8 cellular contexts compared by ENCODE assay signal in the genomic region with DNA sequence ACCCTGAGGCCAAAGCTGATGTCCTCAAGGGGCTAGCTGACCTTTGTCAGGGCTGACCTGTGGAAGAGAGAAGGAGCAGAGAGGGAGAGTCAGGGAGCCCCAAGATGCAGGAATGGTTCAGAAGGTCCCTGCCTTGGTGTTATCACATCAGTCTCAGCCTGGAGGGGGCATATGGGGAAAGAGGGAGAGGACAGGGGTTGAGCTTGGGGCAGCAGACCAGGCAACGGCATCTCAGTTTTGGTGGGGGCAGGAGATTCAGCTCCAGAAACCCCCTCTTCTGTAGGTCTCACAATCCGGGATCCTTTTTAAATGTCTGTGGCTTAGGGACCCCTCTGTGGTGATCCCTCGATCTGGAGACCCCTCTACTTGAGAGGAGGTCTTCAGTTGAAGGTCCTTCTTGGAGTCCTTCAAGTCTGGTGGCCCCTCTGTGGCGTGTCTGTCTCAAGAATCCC. TPM values are rescaled to one million over a fixed set of nuclear protein-coding genes. Genes with fewer than 3 reads are reported as not detected.
DNase-seq lines count a peak whose midpoint lies in the region; ATAC-seq and TF ChIP-seq lines count a peak whose summit lies in the region.

No MANE protein-coding gene starts in this region.

- CTCF ChIA-PET in HEK293 (lab: Yijun Ruan, JAX) = interaction anchor here (0.6 to 7.4 kb wide), 22 partner anchors 12 to 550 kb away, joined by 3 to 54 read pairs (median 6); partner anchors contain the start of genes S100A14 and S100A16

- POLR2A ChIA-PET in HEK293 (lab: Yijun Ruan, JAX) = interaction anchor here (0.9 to 2.9 kb wide), 18 partner anchors 8 to 364 kb away, joined by 3 to 24 read pairs (median 10); partner anchors contain the start of genes RPS27, S100A14, S100A16 and S100A2

- 0 out of 2 replicates have a peak, but pooled peaks cover 3% of the 10 kb centered on the region for H3K4me1 ChIP-seq in HEK293 (ENCODE audit: control insufficient read depth, insufficient read depth, low read length)
- H3K4me1 ChIP-seq in left lung = peaks cover 0 to 55% of the 10 kb centered on the region in 2 donors

- peak in 1 of 2 donors; percentile 8 for DNase-seq in left lung
- DNase-seq in stimulated activated naive B cell treated with anti-CD40 and anti-IgM and Interleukin-4, amounts not matched to agents 10 μg/mL and 1 μg/mL and 100 μg/mL, for 72 hours = no peak
- DNase-seq in C1 segment of cervical spinal cord (lab: John Stamatoyannopoulos, UW) = no peak
- DNase-seq in NCI-H2171 (lab: John Stamatoyannopoulos, UW) = no peak
- DNase-seq in ACHN = no peak

- ATAC-seq in left lung = no peak
- no peak for ATAC-seq in stimulated activated naive B cell treated with anti-CD40 and anti-IgM and Interleukin-4, amounts not matched to agents 10 μg/mL and 1 μg/mL and 100 μg/mL, for 72 hours (replicated peaks)
- no peak for ATAC-seq in HG03108 (IDR thresholded peaks at IDR 0.05; ENCODE audit: unreplicated experiment)

- H3K27me3 ChIP-seq in left lung = peaks cover 0 to 4% of the 10 kb centered on the region in 2 donors

- H3K36me3 Mint-ChIP-seq in brain = no peaks in the 10 kb centered on the region
- H3K36me3 Mint-ChIP-seq in stimulated activated naive B cell treated with anti-CD40 and anti-IgM and Interleukin-4, amounts not matched to agents 10 μg/mL and 1 μg/mL and 100 μg/mL, for 72 hours = no peaks in the 10 kb centered on the region

- peak overlapping the region in 4 of 5 experiments; percentile 45 to 88 (median 84) for H3K4me3 Mint-ChIP-seq in brain
- peak overlapping the region in 1 of 2 donors; percentile 66 for H3K4me3 Mint-ChIP-seq in stimulated activated naive B cell treated with anti-CD40 and anti-IgM and Interleukin-4, amounts not matched to agents 10 μg/mL and 1 μg/mL and 100 μg/mL, for 72 hours

- H3K27ac ChIP-seq in HEK293 (ENCODE audit: extremely low read depth, low read depth, low read length) (peak overlapping the region; percentile 61; the same call in 1 of the 2 replicates), left lung (peak overlapping the region; percentile 85)

- TF ChIP-seq CTCF in HEK293 (tag by site-specific recombination; IDR thresholded peaks at IDR 0.05) (no peak), brain (conservative IDR thresholded peaks at IDR 0.05) (no peak), left lung (IDR thresholded peaks at IDR 0.05) (no peak)

- no peaks in the 10 kb centered on the region for H3K27me3 Mint-ChIP-seq in brain
- H3K27me3 Mint-ChIP-seq in stimulated activated naive B cell treated with anti-CD40 and anti-IgM and Interleukin-4, amounts not matched to agents 10 μg/mL and 1 μg/mL and 100 μg/mL, for 72 hours = peaks cover 0 to 4% of the 10 kb centered on the region in 2 donors

- H3K9me3 ChIP-seq in HEK293 (ENCODE audit: control insufficient read depth, insufficient read depth, low read depth, low read length) (no peaks in the 10 kb centered on the region), left lung (no peaks in the 10 kb centered on the region)

- peaks cover 0 to 31% of the 10 kb centered on the region in 2 experiments; a peak in 2 of 3 replicates for H3K36me3 ChIP-seq in HEK293 (ENCODE audit: control insufficient read depth in 2 of 2, insufficient read depth in 1 of 2, low read length in 2 of 2)
- H3K36me3 ChIP-seq in left lung = no peaks in the 10 kb centered on the region

- in situ Hi-C loops in ACHN (cut with HindIII; ENCODE audit: low pct_ligation_motif_present, low pct_unique_long_range_greater_than_20kb, low sequenced_read_pairs) = no loop called here

- peak overlapping the region in 3 of 5 experiments; percentile 90 to 97 (median 95) for H3K27ac Mint-ChIP-seq in brain
- H3K27ac Mint-ChIP-seq in stimulated activated naive B cell treated with anti-CD40 and anti-IgM and Interleukin-4, amounts not matched to agents 10 μg/mL and 1 μg/mL and 100 μg/mL, for 72 hours = peak overlapping the region; percentile 70

- H3K4me3 ChIP-seq in HEK293 (ENCODE audit: low read depth, low read length) (peak overlapping the region; percentile 55), left lung (peak overlapping the region; percentile 39 to 43)

- H3K9me3 Mint-ChIP-seq in brain = no peaks in the 10 kb centered on the region
- no peaks in the 10 kb centered on the region for H3K9me3 Mint-ChIP-seq in stimulated activated naive B cell treated with anti-CD40 and anti-IgM and Interleukin-4, amounts not matched to agents 10 μg/mL and 1 μg/mL and 100 μg/mL, for 72 hours

- intact Hi-C loops in left lung (cut with DNase I) = no loop called here

- H3K4me1 Mint-ChIP-seq in brain = peaks cover 42% of the 10 kb centered on the region
- peaks cover 20 to 43% of the 10 kb centered on the region in 2 donors for H3K4me1 Mint-ChIP-seq in stimulated activated naive B cell treated with anti-CD40 and anti-IgM and Interleukin-4, amounts not matched to agents 10 μg/mL and 1 μg/mL and 100 μg/mL, for 72 hours

TF ChIP-seq in HEK293, 187 proteins besides CTCF, POLR2A, EP300 and RAD21:
- TF ChIP-seq, protein P1, sequence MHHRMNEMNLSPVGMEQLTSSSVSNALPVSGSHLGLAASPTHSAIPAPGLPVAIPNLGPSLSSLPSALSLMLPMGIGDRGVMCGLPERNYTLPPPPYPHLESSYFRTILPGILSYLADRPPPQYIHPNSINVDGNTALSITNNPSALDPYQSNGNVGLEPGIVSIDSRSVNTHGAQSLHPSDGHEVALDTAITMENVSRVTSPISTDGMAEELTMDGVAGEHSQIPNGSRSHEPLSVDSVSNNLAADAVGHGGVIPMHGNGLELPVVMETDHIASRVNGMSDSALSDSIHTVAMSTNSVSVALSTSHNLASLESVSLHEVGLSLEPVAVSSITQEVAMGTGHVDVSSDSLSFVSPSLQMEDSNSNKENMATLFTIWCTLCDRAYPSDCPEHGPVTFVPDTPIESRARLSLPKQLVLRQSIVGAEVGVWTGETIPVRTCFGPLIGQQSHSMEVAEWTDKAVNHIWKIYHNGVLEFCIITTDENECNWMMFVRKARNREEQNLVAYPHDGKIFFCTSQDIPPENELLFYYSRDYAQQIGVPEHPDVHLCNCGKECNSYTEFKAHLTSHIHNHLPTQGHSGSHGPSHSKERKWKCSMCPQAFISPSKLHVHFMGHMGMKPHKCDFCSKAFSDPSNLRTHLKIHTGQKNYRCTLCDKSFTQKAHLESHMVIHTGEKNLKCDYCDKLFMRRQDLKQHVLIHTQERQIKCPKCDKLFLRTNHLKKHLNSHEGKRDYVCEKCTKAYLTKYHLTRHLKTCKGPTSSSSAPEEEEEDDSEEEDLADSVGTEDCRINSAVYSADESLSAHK (tag by site-specific recombination; IDR thresholded peaks at IDR 0.05) = no peak
- TF ChIP-seq ZFP3 (tag by site-specific recombination; IDR thresholded peaks at IDR 0.05; ENCODE audit: low read depth) (no peak), ZNF169 (tag by site-specific recombination; IDR thresholded peaks at IDR 0.05) (no peak)
- TF ChIP-seq, protein P2, sequence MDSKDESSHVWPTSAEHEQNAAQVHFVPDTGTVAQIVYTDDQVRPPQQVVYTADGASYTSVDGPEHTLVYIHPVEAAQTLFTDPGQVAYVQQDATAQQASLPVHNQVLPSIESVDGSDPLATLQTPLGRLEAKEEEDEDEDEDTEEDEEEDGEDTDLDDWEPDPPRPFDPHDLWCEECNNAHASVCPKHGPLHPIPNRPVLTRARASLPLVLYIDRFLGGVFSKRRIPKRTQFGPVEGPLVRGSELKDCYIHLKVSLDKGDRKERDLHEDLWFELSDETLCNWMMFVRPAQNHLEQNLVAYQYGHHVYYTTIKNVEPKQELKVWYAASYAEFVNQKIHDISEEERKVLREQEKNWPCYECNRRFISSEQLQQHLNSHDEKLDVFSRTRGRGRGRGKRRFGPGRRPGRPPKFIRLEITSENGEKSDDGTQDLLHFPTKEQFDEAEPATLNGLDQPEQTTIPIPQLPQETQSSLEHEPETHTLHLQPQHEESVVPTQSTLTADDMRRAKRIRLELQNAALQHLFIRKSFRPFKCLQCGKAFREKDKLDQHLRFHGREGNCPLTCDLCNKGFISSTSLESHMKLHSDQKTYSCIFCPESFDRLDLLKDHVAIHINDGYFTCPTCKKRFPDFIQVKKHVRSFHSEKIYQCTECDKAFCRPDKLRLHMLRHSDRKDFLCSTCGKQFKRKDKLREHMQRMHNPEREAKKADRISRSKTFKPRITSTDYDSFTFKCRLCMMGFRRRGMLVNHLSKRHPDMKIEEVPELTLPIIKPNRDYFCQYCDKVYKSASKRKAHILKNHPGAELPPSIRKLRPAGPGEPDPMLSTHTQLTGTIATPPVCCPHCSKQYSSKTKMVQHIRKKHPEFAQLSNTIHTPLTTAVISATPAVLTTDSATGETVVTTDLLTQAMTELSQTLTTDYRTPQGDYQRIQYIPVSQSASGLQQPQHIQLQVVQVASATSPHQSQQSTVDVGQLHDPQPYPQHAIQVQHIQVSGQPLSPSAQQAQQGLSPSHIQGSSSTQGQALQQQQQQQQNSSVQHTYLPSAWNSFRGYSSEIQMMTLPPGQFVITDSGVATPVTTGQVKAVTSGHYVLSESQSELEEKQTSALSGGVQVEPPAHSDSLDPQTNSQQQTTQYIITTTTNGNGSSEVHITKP (tag by site-specific recombination; IDR thresholded peaks at IDR 0.05) = peak; percentile 79

RNA-seq across cellular contexts. Expression of gene S100A13, which starts 0.8 kb away (rescaled TPM):
- 198 TPM for polyA plus RNA-seq in brain (ENCODE audit: insufficient read depth, low read depth, low replicate concordance)
- 10 to 100 TPM; 75.1 to 80.0 TPM for total RNA-seq in left lung

RNA-seq across cellular contexts. Expression of gene S100A1, which starts 1.7 kb away (rescaled TPM):
- 570 TPM for polyA plus RNA-seq in brain (ENCODE audit: insufficient read depth, low read depth, low replicate concordance)
- total RNA-seq in left lung = 1 to 10 TPM in 1 of 2 donors, under 1 TPM in 1; 0.93 to 2.3 TPM

RNA-seq across cellular contexts. Expression of gene CHTOP, which starts 7.4 kb away (rescaled TPM):
- 85.1 TPM for polyA plus RNA-seq in brain (ENCODE audit: insufficient read depth, low read depth, low replicate concordance)
- total RNA-seq in left lung = 10 to 100 TPM; 54.5 to 65.5 TPM

RNA-seq across cellular contexts. Expression of gene S100A14, which starts 10.4 kb away (rescaled TPM):
- 0.39 TPM for polyA plus RNA-seq in brain (ENCODE audit: insufficient read depth, low read depth, low replicate concordance)
- total RNA-seq in left lung = 100 to 1,000 TPM in 1 of 2 donors, 10 to 100 TPM in 1; 100.0 to 152 TPM

RNA-seq across cellular contexts. Expression of gene S100A16, which starts 13.6 kb away (rescaled TPM):
- polyA plus RNA-seq in brain (ENCODE audit: insufficient read depth, low read depth, low replicate concordance) = 36.7 TPM
- 100 to 1,000 TPM; 118 to 145 TPM for total RNA-seq in left lung
